In the genomic region with DNA sequence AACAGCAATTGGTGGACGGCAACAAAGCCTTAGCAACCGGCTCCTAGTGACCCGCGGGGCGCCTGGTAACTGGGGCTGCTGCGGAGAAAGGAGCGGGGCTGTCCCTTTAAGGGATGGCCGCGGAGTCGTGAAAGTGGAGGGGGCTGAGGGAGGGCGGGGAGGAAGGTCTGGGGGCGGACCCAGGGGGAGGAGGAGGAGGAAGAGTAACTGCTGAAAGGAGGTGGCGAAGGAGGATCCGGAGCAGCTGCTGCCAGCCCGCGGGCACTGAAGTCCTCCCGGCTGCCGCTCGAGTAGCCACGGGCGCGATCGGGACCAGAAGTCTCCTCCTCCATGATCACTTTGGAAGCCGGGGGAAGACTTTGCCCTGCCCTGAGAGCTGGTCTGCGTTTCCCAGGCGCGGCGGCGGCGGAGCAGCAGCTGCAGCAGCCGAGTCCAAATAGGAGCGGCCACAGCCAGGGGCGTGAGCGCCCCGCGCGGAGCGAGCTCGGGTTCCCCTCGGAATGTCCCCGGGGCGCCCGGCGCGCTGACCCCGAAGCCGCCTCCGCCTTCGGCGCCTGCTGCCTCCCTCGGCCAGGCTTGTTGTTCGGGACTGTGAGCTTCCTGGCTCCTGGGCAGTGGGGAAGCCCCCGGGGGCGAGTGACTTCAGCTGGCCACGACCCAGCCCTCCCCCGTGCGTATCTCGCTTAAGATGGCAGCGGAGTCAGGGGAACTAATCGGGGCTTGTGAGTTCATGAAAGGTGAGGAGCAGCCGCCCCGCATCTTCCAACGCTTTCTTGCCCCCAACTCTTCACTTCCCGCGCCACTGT, we compare ENCODE assay signal across 1 cellular context.
TF ChIP-seq lines count a peak whose summit lies in the region.

A gene with protein sequence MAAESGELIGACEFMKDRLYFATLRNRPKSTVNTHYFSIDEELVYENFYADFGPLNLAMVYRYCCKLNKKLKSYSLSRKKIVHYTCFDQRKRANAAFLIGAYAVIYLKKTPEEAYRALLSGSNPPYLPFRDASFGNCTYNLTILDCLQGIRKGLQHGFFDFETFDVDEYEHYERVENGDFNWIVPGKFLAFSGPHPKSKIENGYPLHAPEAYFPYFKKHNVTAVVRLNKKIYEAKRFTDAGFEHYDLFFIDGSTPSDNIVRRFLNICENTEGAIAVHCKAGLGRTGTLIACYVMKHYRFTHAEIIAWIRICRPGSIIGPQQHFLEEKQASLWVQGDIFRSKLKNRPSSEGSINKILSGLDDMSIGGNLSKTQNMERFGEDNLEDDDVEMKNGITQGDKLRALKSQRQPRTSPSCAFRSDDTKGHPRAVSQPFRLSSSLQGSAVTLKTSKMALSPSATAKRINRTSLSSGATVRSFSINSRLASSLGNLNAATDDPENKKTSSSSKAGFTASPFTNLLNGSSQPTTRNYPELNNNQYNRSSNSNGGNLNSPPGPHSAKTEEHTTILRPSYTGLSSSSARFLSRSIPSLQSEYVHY (plus strand): TSS at position 240 of the 806 bp plus-strand sequence. CDS start 449 bp downstream, at position 689.

TF ChIP-seq in WTC11, 78 proteins besides CTCF, POLR2A, EP300 and RAD21 (continued from another document and continues in another):
- TF ChIP-seq, protein P1, sequence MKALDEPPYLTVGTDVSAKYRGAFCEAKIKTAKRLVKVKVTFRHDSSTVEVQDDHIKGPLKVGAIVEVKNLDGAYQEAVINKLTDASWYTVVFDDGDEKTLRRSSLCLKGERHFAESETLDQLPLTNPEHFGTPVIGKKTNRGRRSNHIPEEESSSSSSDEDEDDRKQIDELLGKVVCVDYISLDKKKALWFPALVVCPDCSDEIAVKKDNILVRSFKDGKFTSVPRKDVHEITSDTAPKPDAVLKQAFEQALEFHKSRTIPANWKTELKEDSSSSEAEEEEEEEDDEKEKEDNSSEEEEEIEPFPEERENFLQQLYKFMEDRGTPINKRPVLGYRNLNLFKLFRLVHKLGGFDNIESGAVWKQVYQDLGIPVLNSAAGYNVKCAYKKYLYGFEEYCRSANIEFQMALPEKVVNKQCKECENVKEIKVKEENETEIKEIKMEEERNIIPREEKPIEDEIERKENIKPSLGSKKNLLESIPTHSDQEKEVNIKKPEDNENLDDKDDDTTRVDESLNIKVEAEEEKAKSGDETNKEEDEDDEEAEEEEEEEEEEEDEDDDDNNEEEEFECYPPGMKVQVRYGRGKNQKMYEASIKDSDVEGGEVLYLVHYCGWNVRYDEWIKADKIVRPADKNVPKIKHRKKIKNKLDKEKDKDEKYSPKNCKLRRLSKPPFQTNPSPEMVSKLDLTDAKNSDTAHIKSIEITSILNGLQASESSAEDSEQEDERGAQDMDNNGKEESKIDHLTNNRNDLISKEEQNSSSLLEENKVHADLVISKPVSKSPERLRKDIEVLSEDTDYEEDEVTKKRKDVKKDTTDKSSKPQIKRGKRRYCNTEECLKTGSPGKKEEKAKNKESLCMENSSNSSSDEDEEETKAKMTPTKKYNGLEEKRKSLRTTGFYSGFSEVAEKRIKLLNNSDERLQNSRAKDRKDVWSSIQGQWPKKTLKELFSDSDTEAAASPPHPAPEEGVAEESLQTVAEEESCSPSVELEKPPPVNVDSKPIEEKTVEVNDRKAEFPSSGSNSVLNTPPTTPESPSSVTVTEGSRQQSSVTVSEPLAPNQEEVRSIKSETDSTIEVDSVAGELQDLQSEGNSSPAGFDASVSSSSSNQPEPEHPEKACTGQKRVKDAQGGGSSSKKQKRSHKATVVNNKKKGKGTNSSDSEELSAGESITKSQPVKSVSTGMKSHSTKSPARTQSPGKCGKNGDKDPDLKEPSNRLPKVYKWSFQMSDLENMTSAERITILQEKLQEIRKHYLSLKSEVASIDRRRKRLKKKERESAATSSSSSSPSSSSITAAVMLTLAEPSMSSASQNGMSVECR (CRISPR knock-in tag; IDR thresholded peaks at IDR 0.05; ENCODE audit: borderline replicate concordance): peak; percentile 18; the same call in 1 of the 2 replicates
- TF ChIP-seq, protein P2, sequence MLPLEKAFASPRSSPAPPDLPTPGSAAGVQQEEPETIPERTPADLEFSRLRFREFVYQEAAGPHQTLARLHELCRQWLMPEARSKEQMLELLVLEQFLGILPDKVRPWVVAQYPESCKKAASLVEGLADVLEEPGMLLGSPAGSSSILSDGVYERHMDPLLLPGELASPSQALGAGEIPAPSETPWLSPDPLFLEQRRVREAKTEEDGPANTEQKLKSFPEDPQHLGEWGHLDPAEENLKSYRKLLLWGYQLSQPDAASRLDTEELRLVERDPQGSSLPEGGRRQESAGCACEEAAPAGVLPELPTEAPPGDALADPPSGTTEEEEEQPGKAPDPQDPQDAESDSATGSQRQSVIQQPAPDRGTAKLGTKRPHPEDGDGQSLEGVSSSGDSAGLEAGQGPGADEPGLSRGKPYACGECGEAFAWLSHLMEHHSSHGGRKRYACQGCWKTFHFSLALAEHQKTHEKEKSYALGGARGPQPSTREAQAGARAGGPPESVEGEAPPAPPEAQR (CRISPR knock-in tag; IDR thresholded peaks at IDR 0.05): no peak
- TF ChIP-seq, protein P3, sequence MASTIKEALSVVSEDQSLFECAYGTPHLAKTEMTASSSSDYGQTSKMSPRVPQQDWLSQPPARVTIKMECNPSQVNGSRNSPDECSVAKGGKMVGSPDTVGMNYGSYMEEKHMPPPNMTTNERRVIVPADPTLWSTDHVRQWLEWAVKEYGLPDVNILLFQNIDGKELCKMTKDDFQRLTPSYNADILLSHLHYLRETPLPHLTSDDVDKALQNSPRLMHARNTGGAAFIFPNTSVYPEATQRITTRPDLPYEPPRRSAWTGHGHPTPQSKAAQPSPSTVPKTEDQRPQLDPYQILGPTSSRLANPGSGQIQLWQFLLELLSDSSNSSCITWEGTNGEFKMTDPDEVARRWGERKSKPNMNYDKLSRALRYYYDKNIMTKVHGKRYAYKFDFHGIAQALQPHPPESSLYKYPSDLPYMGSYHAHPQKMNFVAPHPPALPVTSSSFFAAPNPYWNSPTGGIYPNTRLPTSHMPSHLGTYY (CRISPR knock-in tag; IDR thresholded peaks at IDR 0.05): no peak
- no peak for TF ChIP-seq SMAD4 (CRISPR knock-in tag; IDR thresholded peaks at IDR 0.05)
- TF ChIP-seq, protein P4, sequence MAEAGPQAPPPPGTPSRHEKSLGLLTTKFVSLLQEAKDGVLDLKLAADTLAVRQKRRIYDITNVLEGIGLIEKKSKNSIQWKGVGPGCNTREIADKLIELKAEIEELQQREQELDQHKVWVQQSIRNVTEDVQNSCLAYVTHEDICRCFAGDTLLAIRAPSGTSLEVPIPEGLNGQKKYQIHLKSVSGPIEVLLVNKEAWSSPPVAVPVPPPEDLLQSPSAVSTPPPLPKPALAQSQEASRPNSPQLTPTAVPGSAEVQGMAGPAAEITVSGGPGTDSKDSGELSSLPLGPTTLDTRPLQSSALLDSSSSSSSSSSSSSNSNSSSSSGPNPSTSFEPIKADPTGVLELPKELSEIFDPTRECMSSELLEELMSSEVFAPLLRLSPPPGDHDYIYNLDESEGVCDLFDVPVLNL (CRISPR knock-in tag; IDR thresholded peaks at IDR 0.05; ENCODE audit: borderline replicate concordance, low read depth): no peak
- TF ChIP-seq TEAD4 (CRISPR knock-in tag; IDR thresholded peaks at IDR 0.05): no peak
- TF ChIP-seq, protein P5, sequence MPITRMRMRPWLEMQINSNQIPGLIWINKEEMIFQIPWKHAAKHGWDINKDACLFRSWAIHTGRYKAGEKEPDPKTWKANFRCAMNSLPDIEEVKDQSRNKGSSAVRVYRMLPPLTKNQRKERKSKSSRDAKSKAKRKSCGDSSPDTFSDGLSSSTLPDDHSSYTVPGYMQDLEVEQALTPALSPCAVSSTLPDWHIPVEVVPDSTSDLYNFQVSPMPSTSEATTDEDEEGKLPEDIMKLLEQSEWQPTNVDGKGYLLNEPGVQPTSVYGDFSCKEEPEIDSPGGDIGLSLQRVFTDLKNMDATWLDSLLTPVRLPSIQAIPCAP (CRISPR knock-in tag; IDR thresholded peaks at IDR 0.05): no peak
- TF ChIP-seq ZBTB21 (CRISPR knock-in tag; IDR thresholded peaks at IDR 0.05; ENCODE audit: borderline replicate concordance): no peak; the same call in 1 of the 2 replicates
- no peak for TF ChIP-seq GTF2I (CRISPR knock-in tag; conservative IDR thresholded peaks at IDR 0.05)
- TF ChIP-seq, protein P6, sequence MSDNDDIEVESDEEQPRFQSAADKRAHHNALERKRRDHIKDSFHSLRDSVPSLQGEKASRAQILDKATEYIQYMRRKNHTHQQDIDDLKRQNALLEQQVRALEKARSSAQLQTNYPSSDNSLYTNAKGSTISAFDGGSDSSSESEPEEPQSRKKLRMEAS (CRISPR knock-in tag; IDR thresholded peaks at IDR 0.05): no peak
- TF ChIP-seq FOXK1 (CRISPR knock-in tag; IDR thresholded peaks at IDR 0.05): 0 out of 2 replicates have a peak, but pooled peaks have one; percentile 29
- TF ChIP-seq ZNF317 (CRISPR knock-in tag; IDR thresholded peaks at IDR 0.05; ENCODE audit: borderline replicate concordance, low read depth): no peak
- TF ChIP-seq ATF1 (CRISPR knock-in tag; IDR thresholded peaks at IDR 0.05): no peak
- no peak for TF ChIP-seq ZNF671 (CRISPR knock-in tag; IDR thresholded peaks at IDR 0.05)
- TF ChIP-seq JAZF1 (CRISPR knock-in tag; IDR thresholded peaks at IDR 0.05): no peak
- TF ChIP-seq, protein P7, sequence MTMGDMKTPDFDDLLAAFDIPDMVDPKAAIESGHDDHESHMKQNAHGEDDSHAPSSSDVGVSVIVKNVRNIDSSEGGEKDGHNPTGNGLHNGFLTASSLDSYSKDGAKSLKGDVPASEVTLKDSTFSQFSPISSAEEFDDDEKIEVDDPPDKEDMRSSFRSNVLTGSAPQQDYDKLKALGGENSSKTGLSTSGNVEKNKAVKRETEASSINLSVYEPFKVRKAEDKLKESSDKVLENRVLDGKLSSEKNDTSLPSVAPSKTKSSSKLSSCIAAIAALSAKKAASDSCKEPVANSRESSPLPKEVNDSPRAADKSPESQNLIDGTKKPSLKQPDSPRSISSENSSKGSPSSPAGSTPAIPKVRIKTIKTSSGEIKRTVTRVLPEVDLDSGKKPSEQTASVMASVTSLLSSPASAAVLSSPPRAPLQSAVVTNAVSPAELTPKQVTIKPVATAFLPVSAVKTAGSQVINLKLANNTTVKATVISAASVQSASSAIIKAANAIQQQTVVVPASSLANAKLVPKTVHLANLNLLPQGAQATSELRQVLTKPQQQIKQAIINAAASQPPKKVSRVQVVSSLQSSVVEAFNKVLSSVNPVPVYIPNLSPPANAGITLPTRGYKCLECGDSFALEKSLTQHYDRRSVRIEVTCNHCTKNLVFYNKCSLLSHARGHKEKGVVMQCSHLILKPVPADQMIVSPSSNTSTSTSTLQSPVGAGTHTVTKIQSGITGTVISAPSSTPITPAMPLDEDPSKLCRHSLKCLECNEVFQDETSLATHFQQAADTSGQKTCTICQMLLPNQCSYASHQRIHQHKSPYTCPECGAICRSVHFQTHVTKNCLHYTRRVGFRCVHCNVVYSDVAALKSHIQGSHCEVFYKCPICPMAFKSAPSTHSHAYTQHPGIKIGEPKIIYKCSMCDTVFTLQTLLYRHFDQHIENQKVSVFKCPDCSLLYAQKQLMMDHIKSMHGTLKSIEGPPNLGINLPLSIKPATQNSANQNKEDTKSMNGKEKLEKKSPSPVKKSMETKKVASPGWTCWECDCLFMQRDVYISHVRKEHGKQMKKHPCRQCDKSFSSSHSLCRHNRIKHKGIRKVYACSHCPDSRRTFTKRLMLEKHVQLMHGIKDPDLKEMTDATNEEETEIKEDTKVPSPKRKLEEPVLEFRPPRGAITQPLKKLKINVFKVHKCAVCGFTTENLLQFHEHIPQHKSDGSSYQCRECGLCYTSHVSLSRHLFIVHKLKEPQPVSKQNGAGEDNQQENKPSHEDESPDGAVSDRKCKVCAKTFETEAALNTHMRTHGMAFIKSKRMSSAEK (CRISPR knock-in tag; IDR thresholded peaks at IDR 0.05; ENCODE audit: borderline replicate concordance): no peak
- TF ChIP-seq NFATC4 (CRISPR knock-in tag; IDR thresholded peaks at IDR 0.05): no peak
- no peak for TF ChIP-seq SOX15 (CRISPR knock-in tag; IDR thresholded peaks at IDR 0.05)
- TF ChIP-seq, protein P8, sequence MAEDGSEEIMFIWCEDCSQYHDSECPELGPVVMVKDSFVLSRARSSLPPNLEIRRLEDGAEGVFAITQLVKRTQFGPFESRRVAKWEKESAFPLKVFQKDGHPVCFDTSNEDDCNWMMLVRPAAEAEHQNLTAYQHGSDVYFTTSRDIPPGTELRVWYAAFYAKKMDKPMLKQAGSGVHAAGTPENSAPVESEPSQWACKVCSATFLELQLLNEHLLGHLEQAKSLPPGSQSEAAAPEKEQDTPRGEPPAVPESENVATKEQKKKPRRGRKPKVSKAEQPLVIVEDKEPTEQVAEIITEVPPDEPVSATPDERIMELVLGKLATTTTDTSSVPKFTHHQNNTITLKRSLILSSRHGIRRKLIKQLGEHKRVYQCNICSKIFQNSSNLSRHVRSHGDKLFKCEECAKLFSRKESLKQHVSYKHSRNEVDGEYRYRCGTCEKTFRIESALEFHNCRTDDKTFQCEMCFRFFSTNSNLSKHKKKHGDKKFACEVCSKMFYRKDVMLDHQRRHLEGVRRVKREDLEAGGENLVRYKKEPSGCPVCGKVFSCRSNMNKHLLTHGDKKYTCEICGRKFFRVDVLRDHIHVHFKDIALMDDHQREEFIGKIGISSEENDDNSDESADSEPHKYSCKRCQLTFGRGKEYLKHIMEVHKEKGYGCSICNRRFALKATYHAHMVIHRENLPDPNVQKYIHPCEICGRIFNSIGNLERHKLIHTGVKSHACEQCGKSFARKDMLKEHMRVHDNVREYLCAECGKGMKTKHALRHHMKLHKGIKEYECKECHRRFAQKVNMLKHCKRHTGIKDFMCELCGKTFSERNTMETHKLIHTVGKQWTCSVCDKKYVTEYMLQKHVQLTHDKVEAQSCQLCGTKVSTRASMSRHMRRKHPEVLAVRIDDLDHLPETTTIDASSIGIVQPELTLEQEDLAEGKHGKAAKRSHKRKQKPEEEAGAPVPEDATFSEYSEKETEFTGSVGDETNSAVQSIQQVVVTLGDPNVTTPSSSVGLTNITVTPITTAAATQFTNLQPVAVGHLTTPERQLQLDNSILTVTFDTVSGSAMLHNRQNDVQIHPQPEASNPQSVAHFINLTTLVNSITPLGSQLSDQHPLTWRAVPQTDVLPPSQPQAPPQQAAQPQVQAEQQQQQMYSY (CRISPR knock-in tag; IDR thresholded peaks at IDR 0.05): peak; percentile 30; the same call in 1 of the 2 replicates
- no peak for TF ChIP-seq FOXJ3 (CRISPR knock-in tag; IDR thresholded peaks at IDR 0.05; ENCODE audit: borderline replicate concordance)
- TF ChIP-seq, protein P9, sequence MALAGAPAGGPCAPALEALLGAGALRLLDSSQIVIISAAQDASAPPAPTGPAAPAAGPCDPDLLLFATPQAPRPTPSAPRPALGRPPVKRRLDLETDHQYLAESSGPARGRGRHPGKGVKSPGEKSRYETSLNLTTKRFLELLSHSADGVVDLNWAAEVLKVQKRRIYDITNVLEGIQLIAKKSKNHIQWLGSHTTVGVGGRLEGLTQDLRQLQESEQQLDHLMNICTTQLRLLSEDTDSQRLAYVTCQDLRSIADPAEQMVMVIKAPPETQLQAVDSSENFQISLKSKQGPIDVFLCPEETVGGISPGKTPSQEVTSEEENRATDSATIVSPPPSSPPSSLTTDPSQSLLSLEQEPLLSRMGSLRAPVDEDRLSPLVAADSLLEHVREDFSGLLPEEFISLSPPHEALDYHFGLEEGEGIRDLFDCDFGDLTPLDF (CRISPR knock-in tag; IDR thresholded peaks at IDR 0.05): peak; percentile 11; the same call in 1 of the 2 replicates
- TF ChIP-seq TP53 (CRISPR knock-in tag; IDR thresholded peaks at IDR 0.05): no peak
- no peak for TF ChIP-seq ZNF219 (CRISPR knock-in tag; IDR thresholded peaks at IDR 0.05; ENCODE audit: borderline replicate concordance)
